8 cellular contexts compared by ENCODE assay signal in the genomic region with DNA sequence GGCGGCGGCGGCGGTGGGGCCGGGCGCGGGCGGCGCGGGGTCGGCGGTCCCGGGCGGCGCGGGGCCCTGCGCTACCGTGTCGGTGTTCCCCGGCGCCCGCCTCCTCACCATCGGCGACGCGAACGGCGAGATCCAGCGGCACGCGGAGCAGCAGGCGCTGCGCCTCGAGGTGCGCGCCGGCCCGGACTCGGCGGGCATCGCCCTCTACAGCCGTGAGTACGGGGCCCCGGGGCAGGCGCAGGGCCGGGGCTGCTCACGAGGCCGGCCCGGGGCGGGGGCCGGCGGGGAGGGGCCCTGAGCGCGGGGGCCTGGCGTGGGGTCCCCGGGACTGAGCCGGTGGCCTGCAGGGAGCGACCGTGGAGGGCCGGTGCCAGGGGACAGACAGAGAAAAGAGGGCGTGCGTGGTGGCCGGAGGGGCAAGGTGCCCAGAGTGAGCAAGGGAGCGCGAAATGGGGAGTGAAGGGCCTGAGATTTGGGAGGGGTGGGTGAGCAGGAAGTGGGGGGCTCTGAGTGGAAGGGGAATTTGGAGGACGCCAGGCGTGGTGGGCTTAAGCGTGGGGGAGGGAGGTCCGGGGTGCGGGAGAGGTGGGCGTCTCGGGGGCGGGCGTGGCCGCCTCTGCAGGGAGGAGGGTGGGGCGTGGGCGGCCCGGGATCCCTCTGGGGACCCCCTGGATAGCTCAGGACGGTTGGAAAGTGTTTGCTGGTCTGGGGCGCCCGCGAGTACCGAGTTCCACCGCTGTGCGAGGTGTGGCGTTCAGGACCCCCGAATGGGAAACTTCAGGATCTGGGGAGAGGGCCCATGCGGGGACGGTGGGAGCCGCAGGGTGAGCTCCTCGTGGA. TPM values are rescaled to one million over a fixed set of nuclear protein-coding genes. Genes with fewer than 3 reads are reported as not detected.
DNase-seq lines count a peak whose midpoint lies in the region; ATAC-seq, FAIRE-seq and TF ChIP-seq lines count a peak whose summit lies in the region.

No MANE protein-coding gene starts in this region.

- peak overlapping the region; percentile 98 for H3K4me3 ChIP-seq in SU-DHL-6 (ENCODE audit: insufficient read depth, low read length, poor library complexity, severe bottlenecking)
- peak overlapping the region; percentile 64 to 68 for H3K4me3 ChIP-seq in kidney (ENCODE audit: low read length in 2 of 2)

- peak overlapping the region; percentile 99 for H3K9ac ChIP-seq in SU-DHL-6 (ENCODE audit: low read length)
- H3K9ac ChIP-seq in kidney (ENCODE audit: low read length in 2 of 2) = peak overlapping the region; percentile 63 to 65

- peak overlapping the region; percentile 35 for H2AFZ ChIP-seq in SU-DHL-6 (ENCODE audit: low read depth, low read length, severe bottlenecking)

- H3K27me3 ChIP-seq in SU-DHL-6 (ENCODE audit: low read length) = no peaks in the 10 kb centered on the region

- no peaks in the 10 kb centered on the region for H3K9me3 Mint-ChIP-seq in brain

- H3K9me2 ChIP-seq in SU-DHL-6 (replicated peaks; ENCODE audit: insufficient read depth, low read length) = no peaks in the 10 kb centered on the region

- H3K36me3 ChIP-seq in SU-DHL-6 (ENCODE audit: low read length) = no peaks in the 10 kb centered on the region
- no peaks in the 10 kb centered on the region for H3K36me3 ChIP-seq in kidney (ENCODE audit: control insufficient read depth in 1 of 2, insufficient read depth in 2 of 2, low read length in 2 of 2)

- peaks cover 42% of the 10 kb centered on the region for H3K79me2 ChIP-seq in SU-DHL-6 (ENCODE audit: insufficient read depth, low read length)

- H3K4me1 Mint-ChIP-seq in brain = peaks cover 37% of the 10 kb centered on the region

- no peaks in the 10 kb centered on the region for H4K20me1 ChIP-seq in SU-DHL-6 (ENCODE audit: low read depth, low read length)

- peak overlapping the region; percentile 88 to 98 (median 94) for H3K4me3 Mint-ChIP-seq in brain

- peak; percentile 27 for TF ChIP-seq CTCF in GM12874 (IDR thresholded peaks at IDR 0.05; ENCODE audit: insufficient read depth, low read depth, low read length)
- no peak for TF ChIP-seq CTCF in SU-DHL-6 (IDR thresholded peaks at IDR 0.05; ENCODE audit: insufficient read depth, low read length, poor library complexity, severe bottlenecking)
- TF ChIP-seq CTCF in brain (conservative IDR thresholded peaks at IDR 0.05) = peak; percentile 41 to 58
- TF ChIP-seq CTCF in kidney (IDR thresholded peaks at IDR 0.05; ENCODE audit: borderline replicate concordance, extremely low read depth, insufficient read depth) = no peak

- H3K27ac ChIP-seq in SU-DHL-6 (ENCODE audit: low read depth, low read length) (peak overlapping the region; percentile 71), kidney (ENCODE audit: low read depth in 2 of 2, low read length in 2 of 2) (peak overlapping the region in 1 of 2 donors; percentile 17)

- H3K9me3 ChIP-seq in SU-DHL-6 (ENCODE audit: insufficient read depth, low read length) = no peaks in the 10 kb centered on the region
- H3K9me3 ChIP-seq in kidney (ENCODE audit: control insufficient read depth in 1 of 2, low read length in 2 of 2) = no peaks in the 10 kb centered on the region

- H3K36me3 Mint-ChIP-seq in brain = peaks cover 16% of the 10 kb centered on the region

- peak overlapping the region; percentile 93 for H3K4me2 ChIP-seq in SU-DHL-6 (ENCODE audit: low read depth, low read length, poor library complexity, severe bottlenecking)

- ATAC-seq in HG02884 (IDR thresholded peaks at IDR 0.05; ENCODE audit: unreplicated experiment) = peak; percentile 2

- no peaks in the 10 kb centered on the region for H3K27me3 Mint-ChIP-seq in brain

- intact Hi-C loops in kidney (cut with DNase I) = no loop called here

- H3K27ac Mint-ChIP-seq in brain = peak overlapping the region; percentile 94 to 97 (median 95)

- DNase-seq in kidney (peak; percentile 91), amniotic stem cell (lab: John Stamatoyannopoulos, UW) (no peak), HTR-8/SVneo (ENCODE audit: insufficient read length, low spot score) (no peak)
- peak; percentile 15 to 23 for DNase-seq in stimulated activated CD4-positive, alpha-beta T cell treated with anti-CD3 and anti-CD28 coated beads, Interleukin-2, amount 100 ng/mL, for 48 hours

- H3F3A ChIP-seq in SU-DHL-6 (ENCODE audit: insufficient read depth) = peaks cover 10% of the 10 kb centered on the region

- FAIRE-seq in kidney (lab: Jason Lieb, UNC) (no peak), HTR-8/SVneo (lab: Jason Lieb, UNC) (no peak)

- peaks cover 0 to 9% of the 10 kb centered on the region in 2 donors for H3K4me1 ChIP-seq in kidney (ENCODE audit: control insufficient read depth in 1 of 2, insufficient read depth in 1 of 2, low read depth in 1 of 2, low read length in 2 of 2)

RNA-seq across cellular contexts. Expression of a gene that starts 0.6 kb away (rescaled TPM):
- polyA plus RNA-seq in brain (ENCODE audit: insufficient read depth, low read depth, low replicate concordance) (40.8 TPM), kidney (ENCODE audit: insufficient read depth, low read depth, low replicate concordance) (21.9 TPM)
- 41.2 TPM for total RNA-seq in kidney

RNA-seq across cellular contexts. Expression of a gene that starts 23.7 kb away (rescaled TPM):
- polyA plus RNA-seq in brain (ENCODE audit: insufficient read depth, low read depth, low replicate concordance) = 1.9 TPM
- 3.3 TPM for total RNA-seq in kidney
- 2.4 TPM for polyA plus RNA-seq in kidney (ENCODE audit: insufficient read depth, low read depth, low replicate concordance)

RNA-seq across cellular contexts. Expression of a gene that starts 35.9 kb away (rescaled TPM):
- polyA plus RNA-seq in brain (ENCODE audit: insufficient read depth, low read depth, low replicate concordance) (29.0 TPM), kidney (ENCODE audit: insufficient read depth, low read depth, low replicate concordance) (60.6 TPM)
- total RNA-seq in kidney = 36.0 TPM

RNA-seq across cellular contexts. Expression of a gene that starts 56.5 kb away (rescaled TPM):
- polyA plus RNA-seq in brain (ENCODE audit: insufficient read depth, low read depth, low replicate concordance) (55.1 TPM), kidney (ENCODE audit: insufficient read depth, low read depth, low replicate concordance) (70.3 TPM)
- total RNA-seq in kidney = 64.7 TPM

RNA-seq across cellular contexts. Expression of a gene that starts 56.7 kb away (rescaled TPM):
- polyA plus RNA-seq in brain (ENCODE audit: insufficient read depth, low read depth, low replicate concordance) (18.0 TPM), kidney (ENCODE audit: insufficient read depth, low read depth, low replicate concordance) (16.8 TPM)
- 21.7 TPM for total RNA-seq in kidney

Comparison
In these comparisons a context has a peak if more than half of its experiments do, and no peak if none do; other contexts are left out.
1. CTCF ChIP-seq: peak in GM12874 (single experiment) and brain (2 of 2); none in SU-DHL-6 (single experiment) and kidney (single experiment).
2. DNase-seq: peak in kidney (single experiment) and stimulated activated CD4-positive, alpha-beta T cell treated with anti-CD3 and anti-CD28 coated beads, Interleukin-2, amount 100 ng/mL, for 48 hours (2 of 2); none in amniotic stem cell (single experiment) and HTR-8/SVneo (single experiment).